In the genomic region with DNA sequence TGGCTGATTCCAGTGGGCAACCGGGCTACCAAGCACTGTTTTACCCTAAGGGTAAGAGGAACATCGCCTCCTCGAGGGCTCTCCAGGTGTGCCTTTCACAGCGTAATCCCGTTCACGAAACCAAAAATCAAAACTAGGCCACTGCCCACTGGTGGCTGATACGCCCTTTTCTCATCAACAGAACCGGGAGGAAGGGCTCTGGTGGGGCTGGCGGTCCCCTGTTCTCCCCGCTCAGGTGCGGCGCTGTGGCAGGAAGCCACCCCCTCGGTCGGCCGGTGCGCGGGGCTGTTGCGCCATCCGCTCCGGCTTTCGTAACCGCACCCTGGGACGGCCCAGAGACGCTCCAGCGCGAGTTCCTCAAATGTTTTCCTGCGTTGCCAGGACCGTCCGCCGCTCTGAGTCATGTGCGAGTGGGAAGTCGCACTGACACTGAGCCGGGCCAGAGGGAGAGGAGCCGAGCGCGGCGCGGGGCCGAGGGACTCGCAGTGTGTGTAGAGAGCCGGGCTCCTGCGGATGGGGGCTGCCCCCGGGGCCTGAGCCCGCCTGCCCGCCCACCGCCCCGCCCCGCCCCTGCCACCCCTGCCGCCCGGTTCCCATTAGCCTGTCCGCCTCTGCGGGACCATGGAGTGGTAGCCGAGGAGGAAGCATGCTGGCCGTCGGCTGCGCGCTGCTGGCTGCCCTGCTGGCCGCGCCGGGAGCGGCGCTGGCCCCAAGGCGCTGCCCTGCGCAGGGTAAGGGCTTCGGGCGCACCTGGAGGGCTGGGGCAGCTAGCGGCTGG, we compare ENCODE assay signal across 8 cellular contexts. TPM values are rescaled to one million over a fixed set of nuclear protein-coding genes. Genes with fewer than 3 reads are reported as not detected.
A peak's percentile ranks its signal among the peaks of the same experiment; 100 is the strongest.
DNase-seq lines count a peak whose midpoint lies in the region; ATAC-seq and TF ChIP-seq lines count a peak whose summit lies in the region.

IL6R (plus strand) TSS at position 360 of the 778 bp plus-strand sequence; CDS start at position 647, 287 bp downstream.

- H3K4me1 ChIP-seq in ACC112 (ENCODE audit: control insufficient read depth, insufficient read depth, low read length, unreplicated experiment): peaks cover 23% of the 10 kb centered on the region
- peaks cover 34% of the 10 kb centered on the region for H3K4me1 ChIP-seq in adipocyte (ENCODE audit: control insufficient read depth, insufficient read depth, low read length)
- H3K4me1 ChIP-seq in cardiac muscle cell (ENCODE audit: low read depth): peaks cover 7% of the 10 kb centered on the region
- peaks cover 0 to 53% (median 37%) of the 10 kb centered on the region in 4 donors for H3K4me1 ChIP-seq in tibial nerve

- 0 to 1% methylated on average over 7 to 48 of the region's 67 CpGs for WGBS in tibial nerve, 2 donors

- peak within 1 kb of the TSS; percentile 43 for H2AFZ ChIP-seq in ACC112 (ENCODE audit: low read length, unreplicated experiment)

- ATAC-seq in GM18517 (IDR thresholded peaks at IDR 0.05; ENCODE audit: unreplicated experiment) (peak; percentile 37), omental fat pad (ENCODE audit: low FRiP score) (peak; percentile 88)

- H3K9me3 ChIP-seq in adipocyte (ENCODE audit: control insufficient read depth, low read length): no peaks in the 10 kb centered on the region
- no peaks in the 10 kb centered on the region for H3K9me3 ChIP-seq in cardiac muscle cell (ENCODE audit: low read depth)
- no peaks in the 10 kb centered on the region for H3K9me3 ChIP-seq in tibial nerve

- TF ChIP-seq CTCF in cardiac muscle cell (IDR thresholded peaks at IDR 0.05; ENCODE audit: low read depth, low read length) (peak; percentile 30), omental fat pad (IDR thresholded peaks at IDR 0.05) (no peak), tibial nerve (IDR thresholded peaks at IDR 0.05) (peak; percentile 36 to 75 (median 61))

- H3K79me2 ChIP-seq in ACC112 (ENCODE audit: control insufficient read depth, insufficient read depth, low read length, unreplicated experiment): peaks cover 31% of the 10 kb centered on the region

- H3K4me3 ChIP-seq in ACC112 (ENCODE audit: low read depth, low read length) (peak within 1 kb of the TSS; percentile 94), adipocyte (ENCODE audit: low read length) (peak within 1 kb of the TSS; percentile 88), cardiac muscle cell (peak within 1 kb of the TSS; percentile 44), tibial nerve (peak within 1 kb of the TSS; percentile 72 to 88 (median 81))

- DNase-seq in HS-5 (ENCODE audit: low read depth) (peak; percentile 65), SKM-1 (lab: John Stamatoyannopoulos, UW; ENCODE audit: unreplicated experiment) (peak; percentile 89), adipocyte (ENCODE audit: low read depth) (peak; percentile 97), cardiac muscle cell (ENCODE audit: low read depth in 1 of 2, low spot score in 1 of 2) (peak; percentile 77 to 94), omental fat pad (ENCODE audit: low spot score) (peak; percentile 85), tibial nerve (ENCODE audit: low spot score in 2 of 2) (peak; percentile 88 to 90)

- H3K27me3 ChIP-seq in ACC112 (ENCODE audit: insufficient read depth, low read length): no peaks in the 10 kb centered on the region
- H3K27me3 ChIP-seq in adipocyte (replicated peaks; ENCODE audit: control insufficient read depth, insufficient read depth, low read length): no peaks in the 10 kb centered on the region
- H3K27me3 ChIP-seq in cardiac muscle cell: peaks cover 46% of the 10 kb centered on the region
- H3K27me3 ChIP-seq in tibial nerve: no peaks in the 10 kb centered on the region

- H3K9ac ChIP-seq in adipocyte (ENCODE audit: low read length): peak within 1 kb of the TSS; percentile 92

- H3K27ac ChIP-seq in ACC112 (ENCODE audit: low read depth, low read length) (peak within 1 kb of the TSS; percentile 92), cardiac muscle cell (no peak within 1 kb of the TSS), tibial nerve (peak within 1 kb of the TSS; percentile 91 to 98 (median 96))

- peak; percentile 82 to 98 for TF ChIP-seq EP300 in tibial nerve (IDR thresholded peaks at IDR 0.05)

- H3K36me3 ChIP-seq in ACC112 (ENCODE audit: insufficient read depth, low read length) (no peaks in the 10 kb centered on the region), adipocyte (ENCODE audit: control insufficient read depth, insufficient read depth, low read length, severe bottlenecking) (no peaks in the 10 kb centered on the region), cardiac muscle cell (no peaks in the 10 kb centered on the region), tibial nerve (no peaks in the 10 kb centered on the region)

- peak; percentile 69 to 72 for TF ChIP-seq POLR2A in tibial nerve (IDR thresholded peaks at IDR 0.05)

RNA-seq across cellular contexts. Expression of gene IL6R, which starts in this region (rescaled TPM):
- 5.2 and 17.2 TPM in 2 replicates for total RNA-seq in cardiac muscle cell
- 2.5 and 3.9 TPM in 2 replicates for polyA plus RNA-seq in cardiac muscle cell
- 10 to 100 TPM; 41.1 to 98.1 (median 62.5) TPM for total RNA-seq in omental fat pad
- 10 to 100 TPM; 31.6 to 53.7 (median 33.5) TPM for total RNA-seq in tibial nerve

Comparison
In these comparisons a context has a peak if more than half of its experiments do, and no peak if none do; other contexts are left out.
1. H3K4me3 ChIP-seq: peak in every context shown above with its lines; median percentile 94 in ACC112; 88 in adipocyte; 81 in tibial nerve; 44 in cardiac muscle cell.
2. CTCF ChIP-seq: peak in cardiac muscle cell (single experiment) and tibial nerve (5 of 5); none in omental fat pad (0 of 3).
3. Peak in every context shown above with its lines, with median percentiles within 50 percentile points of each other: DNase-seq.